22 cellular contexts compared by ENCODE assay signal in genomic region chr2:235382091-235383000, GRCh38.
"Had no signal": no experiment of that assay in that cellular context is flagged by ENCODE, and none has a peak within 500 bp of the region (broad histone marks: within the 10 kb centered on the region; RNA-seq: fewer than 3 reads in every experiment).

No MANE protein-coding gene starts in this region.

- H3K4me1 Mint-ChIP-seq: activated CD4-positive, alpha-beta T cell treated with anti-CD3 and anti-CD28 coated beads, Interleukin-2, amount 10 ng/mL, durations not matched to agents 7 days and 5 days; endodermal cell; naive thymus-derived CD8-positive, alpha-beta T cell; stimulated activated effector memory CD8-positive, alpha-beta T cell treated with anti-CD3 and anti-CD28 coated beads, Interleukin-12 subunit alpha, Interleukin-12 subunit beta, amount 100 ng/mL, for 72 hours had no signal

- FAIRE-seq: colon, frontal cortex, kidney, pancreas had no signal

- H3K27ac ChIP-seq: body of pancreas, neutrophil, pancreas, sigmoid colon, stomach had no signal

- H3K27ac Mint-ChIP-seq: activated CD4-positive, alpha-beta T cell treated with anti-CD3 and anti-CD28 coated beads, Interleukin-2, amount 10 ng/mL, durations not matched to agents 7 days and 5 days; activated CD8-positive, alpha-beta T cell treated with anti-CD3 and anti-CD28 coated beads, Interleukin-2, amount 10 ng/mL, durations not matched to agents 7 days and 5 days; activated naive CD4-positive, alpha-beta T cell treated with anti-CD3 and anti-CD28 coated beads for 36 hours; activated T-cell treated with anti-CD3 and anti-CD28 coated beads, Interleukin-2, amount 50 U/mL, for 24 hours; activated T-helper 2 cell treated with anti-CD3 and anti-CD28 coated beads, Interferon-gamma antibody, Interleukin-2, Interleukin-4, amounts not matched to agents 10 μg/mL and 5 μg/mL and 100 μg/mL, durations not matched to agents 14 hours and 24 hours and 36 hours; endodermal cell; stimulated activated effector memory CD8-positive, alpha-beta T cell treated with anti-CD3 and anti-CD28 coated beads, Interleukin-12 subunit alpha, Interleukin-12 subunit beta, amount 100 ng/mL, for 72 hours; type B pancreatic cell had no signal

- ATAC-seq: activated CD4-positive, CD25-positive, alpha-beta regulatory T cell treated with anti-CD3 and anti-CD28 coated beads, Interleukin-2, amount 50 U/mL, for 24 hours; activated CD8-positive, alpha-beta T cell treated with anti-CD3 and anti-CD28 coated beads, Interleukin-2, amount 10 ng/mL, durations not matched to agents 7 days and 5 days; body of pancreas; left ventricle myocardium superior; naive thymus-derived CD8-positive, alpha-beta T cell; pancreas; stimulated activated effector memory CD8-positive, alpha-beta T cell treated with anti-CD3 and anti-CD28 coated beads, Interleukin-12 subunit alpha, Interleukin-12 subunit beta, amount 100 ng/mL, for 72 hours had no signal

- H3K4me3 Mint-ChIP-seq: activated CD4-positive, alpha-beta T cell treated with anti-CD3 and anti-CD28 coated beads, Interleukin-2, amount 10 ng/mL, durations not matched to agents 7 days and 5 days; activated CD8-positive, alpha-beta T cell treated with anti-CD3 and anti-CD28 coated beads, Interleukin-2, amount 10 ng/mL, durations not matched to agents 7 days and 5 days; activated naive CD4-positive, alpha-beta T cell treated with anti-CD3 and anti-CD28 coated beads for 36 hours; activated T-cell treated with anti-CD3 and anti-CD28 coated beads, Interleukin-2, amount 50 U/mL, for 24 hours; endodermal cell; naive thymus-derived CD8-positive, alpha-beta T cell; stimulated activated effector memory CD8-positive, alpha-beta T cell treated with anti-CD3 and anti-CD28 coated beads, Interleukin-12 subunit alpha, Interleukin-12 subunit beta, amount 100 ng/mL, for 72 hours; type B pancreatic cell had no signal

- DNase-seq: activated CD4-positive, alpha-beta T cell treated with anti-CD3 and anti-CD28 coated beads, Interleukin-2, amount 10 ng/mL, durations not matched to agents 7 days and 5 days; activated CD8-positive, alpha-beta T cell treated with anti-CD3 and anti-CD28 coated beads, Interleukin-2, amount 10 ng/mL, durations not matched to agents 7 days and 5 days; activated naive CD4-positive, alpha-beta T cell treated with anti-CD3 and anti-CD28 coated beads for 36 hours; activated T-cell treated with anti-CD3 and anti-CD28 coated beads, Interleukin-2, amount 50 U/mL, for 24 hours; body of pancreas; endodermal cell; kidney; left ventricle myocardium superior; mesendoderm; naive thymus-derived CD8-positive, alpha-beta T cell; pancreas; sigmoid colon; stimulated activated CD4-positive, alpha-beta T cell treated with anti-CD3 and anti-CD28 coated beads, Interleukin-4, amount 100 ng/mL, for 24 hours; stomach; SW 1271 had no signal

- H3K9me3 Mint-ChIP-seq: activated CD4-positive, alpha-beta T cell treated with anti-CD3 and anti-CD28 coated beads, Interleukin-2, amount 10 ng/mL, durations not matched to agents 7 days and 5 days; activated naive CD4-positive, alpha-beta T cell treated with anti-CD3 and anti-CD28 coated beads for 36 hours; activated T-cell treated with anti-CD3 and anti-CD28 coated beads, Interleukin-2, amount 50 U/mL, for 24 hours; activated T-helper 2 cell treated with anti-CD3 and anti-CD28 coated beads, Interferon-gamma antibody, Interleukin-2, Interleukin-4, amounts not matched to agents 10 μg/mL and 5 μg/mL and 100 μg/mL, durations not matched to agents 14 hours and 24 hours and 36 hours; endodermal cell; stimulated activated effector memory CD8-positive, alpha-beta T cell treated with anti-CD3 and anti-CD28 coated beads, Interleukin-12 subunit alpha, Interleukin-12 subunit beta, amount 100 ng/mL, for 72 hours; type B pancreatic cell had no signal

- H3K36me3 Mint-ChIP-seq: naive thymus-derived CD8-positive, alpha-beta T cell; stimulated activated effector memory CD8-positive, alpha-beta T cell treated with anti-CD3 and anti-CD28 coated beads, Interleukin-12 subunit alpha, Interleukin-12 subunit beta, amount 100 ng/mL, for 72 hours; type B pancreatic cell had no signal
